ENCODE assay signal across 22 cellular contexts in the genomic region with DNA sequence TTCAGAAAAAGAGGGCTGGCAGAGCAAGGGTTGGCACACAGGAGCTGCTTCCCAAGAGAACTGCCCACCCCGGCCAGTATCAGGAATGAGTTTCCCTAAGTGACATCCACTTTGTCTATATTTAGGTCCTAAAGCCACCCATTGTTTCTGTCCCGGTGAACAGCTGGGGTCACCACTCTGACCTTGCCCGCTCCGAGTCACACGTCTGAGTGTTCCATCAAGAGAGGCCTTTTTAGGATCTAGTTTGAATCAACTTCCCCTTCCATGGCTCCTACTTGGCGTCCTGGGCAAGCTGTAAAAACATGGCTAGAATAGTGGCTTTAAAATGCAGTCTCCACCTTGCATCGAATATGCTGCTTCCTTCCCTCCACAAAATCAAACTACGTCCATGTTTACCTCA.
DNase-seq lines count a peak whose midpoint lies in the region; FAIRE-seq and TF ChIP-seq lines count a peak whose summit lies in the region.
"Had no signal": no experiment of that assay in that cellular context is flagged by ENCODE, and none has a peak within 500 bp of the region (broad histone marks: within the 10 kb centered on the region; RNA-seq: fewer than 3 reads in every experiment).

No MANE protein-coding gene starts in this region.

- no peaks in the 10 kb centered on the region for H3K9me3 ChIP-seq in left ventricle myocardium inferior (replicated peaks)
- H3K9me3 ChIP-seq: BE2C, Peyer's patch, SJSA1 had no signal

- H3K36me3 ChIP-seq in left ventricle myocardium inferior = no peaks in the 10 kb centered on the region
- H3K36me3 ChIP-seq: BE2C, Peyer's patch, SJSA1 had no signal

- H3K27ac ChIP-seq in left ventricle myocardium inferior (replicated peaks) = peak overlapping the region; percentile 48
- H3K27ac ChIP-seq: Peyer's patch, SJSA1 had no signal

- FAIRE-seq in frontal cortex (lab: Jason Lieb, UNC) = no peak
- FAIRE-seq: GM12878 had no signal

- TF ChIP-seq CTCF in left ventricle myocardium inferior (IDR thresholded peaks at IDR 0.05; ENCODE audit: borderline replicate concordance) = no peak

- intact Hi-C loops in left ventricle myocardium inferior (cut with micrococcal nuclease) = no loop called here

- DNase-seq in CD1c-positive myeloid dendritic cell (ENCODE audit: extremely low spot score) = peak; percentile 25
- DNase-seq in HT1080 (ENCODE audit: low read depth) = peak; percentile 28
- DNase-seq in dermis blood vessel endothelial cell = peak; percentile 60
- DNase-seq in left ventricle myocardium inferior = no peak
- DNase-seq in frontal cortex (ENCODE audit: low spot score in 2 of 2) = no peak
- no peak for DNase-seq in stimulated activated CD4-positive, alpha-beta T cell treated with anti-CD3 and anti-CD28 coated beads, Interleukin-1b, Interleukin-23, amount 100 ng/mL, for 48 hours
- no peak for DNase-seq in NCI-H774 (lab: John Stamatoyannopoulos, UW)
- DNase-seq in NCI-H2171 treated with DMSO at 0.1 percent for 48 hours (lab: John Stamatoyannopoulos, UW) = no peak
- DNase-seq: BE2C; CD4-positive, CD25-positive, alpha-beta regulatory T cell; COR-L47; DMS79; H9; MV-4-11; NCI-H1105 treated with DMSO at 0.1 percent for 48 hours; NCI-H2029 treated with DMSO at 0.1 percent for 48 hours; NCI-H345; NCI-H524; NCI-H82; Peyer's patch had no signal

- H3K27me3 ChIP-seq in left ventricle myocardium inferior (ENCODE audit: low read depth) = no peaks in the 10 kb centered on the region
- H3K27me3 ChIP-seq: BE2C, Peyer's patch, SJSA1 had no signal

- no peak overlapping the region for H3K4me3 ChIP-seq in left ventricle myocardium inferior
- H3K4me3 ChIP-seq: GM12878, Peyer's patch, SJSA1 had no signal

- H3K4me1 ChIP-seq in left ventricle myocardium inferior = peaks cover 38% of the 10 kb centered on the region
- H3K4me1 ChIP-seq: BE2C, Peyer's patch, SJSA1 had no signal

Comparison
In these comparisons a context has a peak if more than half of its experiments do, and no peak if none do; other contexts are left out.
1. DNase-seq: peak in CD1c-positive myeloid dendritic cell (single experiment), HT1080 (single experiment) and dermis blood vessel endothelial cell (single experiment); none in left ventricle myocardium inferior (single experiment), frontal cortex (0 of 2), stimulated activated CD4-positive, alpha-beta T cell treated with anti-CD3 and anti-CD28 coated beads, Interleukin-1b, Interleukin-23, amount 100 ng/mL, for 48 hours (single experiment), NCI-H774 (single experiment) and NCI-H2171 treated with DMSO at 0.1 percent for 48 hours (single experiment).